1 cellular context compared by ENCODE assay signal in genomic region chr5:134503088-134503936, GRCh38.
TF ChIP-seq lines count a peak whose summit lies in the region.

No MANE protein-coding gene starts in this region.

TF ChIP-seq in IMR-90, 13 proteins besides CTCF, POLR2A, EP300 and RAD21:
- peak; percentile 42; the same call in 1 of the 2 replicates for TF ChIP-seq CEBPB (IDR thresholded peaks at IDR 0.05; ENCODE audit: low read depth, low read length)
- TF ChIP-seq, protein P1, sequence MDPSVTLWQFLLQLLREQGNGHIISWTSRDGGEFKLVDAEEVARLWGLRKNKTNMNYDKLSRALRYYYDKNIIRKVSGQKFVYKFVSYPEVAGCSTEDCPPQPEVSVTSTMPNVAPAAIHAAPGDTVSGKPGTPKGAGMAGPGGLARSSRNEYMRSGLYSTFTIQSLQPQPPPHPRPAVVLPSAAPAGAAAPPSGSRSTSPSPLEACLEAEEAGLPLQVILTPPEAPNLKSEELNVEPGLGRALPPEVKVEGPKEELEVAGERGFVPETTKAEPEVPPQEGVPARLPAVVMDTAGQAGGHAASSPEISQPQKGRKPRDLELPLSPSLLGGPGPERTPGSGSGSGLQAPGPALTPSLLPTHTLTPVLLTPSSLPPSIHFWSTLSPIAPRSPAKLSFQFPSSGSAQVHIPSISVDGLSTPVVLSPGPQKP (IDR thresholded peaks at IDR 0.05; ENCODE audit: borderline replicate concordance, low read depth, low read length): no peak
- no peak for TF ChIP-seq NFE2L2 (IDR thresholded peaks at IDR 0.05; ENCODE audit: low read depth, low read length)
- TF ChIP-seq MAZ (IDR thresholded peaks at IDR 0.05; ENCODE audit: borderline replicate concordance, low read depth, low read length): peak; percentile 84
- TF ChIP-seq MAFK (IDR thresholded peaks at IDR 0.05; ENCODE audit: low read depth, low read length): 0 out of 2 replicates have a peak, but pooled peaks have one; percentile 19
- peak; percentile 67; the same call in 1 of the 2 replicates for TF ChIP-seq FOS (IDR thresholded peaks at IDR 0.05; ENCODE audit: low read depth, low read length)
- no peak for TF ChIP-seq RCOR1 (IDR thresholded peaks at IDR 0.05; ENCODE audit: insufficient replicate concordance, low read length)
- TF ChIP-seq CHD1 (IDR thresholded peaks at IDR 0.05; ENCODE audit: low read depth, low read length): no peak
TF ChIP-seq in IMR-90: peak in this region for 4.
